38 cellular contexts compared by ENCODE assay signal in the genomic region with DNA sequence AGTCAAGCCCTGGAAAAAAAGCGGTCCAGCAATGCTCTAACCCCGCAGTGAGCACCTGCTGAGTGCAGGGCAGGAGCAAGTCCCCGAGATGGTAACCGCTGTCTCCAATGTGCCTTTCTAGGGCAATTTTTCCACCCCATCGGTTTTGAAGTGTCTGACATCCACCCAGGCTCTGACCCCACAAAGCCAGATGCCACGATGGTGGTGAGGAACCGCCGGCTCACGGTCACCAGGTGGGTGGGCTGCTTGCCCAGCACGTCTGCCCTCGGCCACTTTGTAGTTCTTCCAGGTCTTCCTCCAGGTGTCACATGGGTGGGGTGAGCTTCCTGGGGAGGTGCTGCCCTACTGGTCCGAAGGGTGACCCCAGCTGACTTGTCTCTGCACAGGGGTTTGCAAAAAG. TPM values are rescaled to one million over a fixed set of nuclear protein-coding genes. Genes with fewer than 3 reads are reported as not detected.
"Had no signal": no experiment of that assay in that cellular context is flagged by ENCODE, and none has a peak within 500 bp of the region (broad histone marks: within the 10 kb centered on the region; RNA-seq: fewer than 3 reads in every experiment).

No MANE protein-coding gene starts in this region.

- H3K27me3 ChIP-seq: adrenal gland, body of pancreas had no signal

- H3K4me1 Mint-ChIP-seq: activated CD4-positive, alpha-beta T cell treated with anti-CD3 and anti-CD28 coated beads for 36 hours; activated CD4-positive, alpha-beta T cell treated with anti-CD3 and anti-CD28 coated beads, Interleukin-2, amount 10 ng/mL, durations not matched to agents 24 days and 14 days; activated CD8-positive, alpha-beta memory T cell treated with anti-CD3 and anti-CD28 coated beads, Interleukin-2, amount 10 ng/mL, durations not matched to agents 7 days and 5 days; activated naive CD4-positive, alpha-beta T cell treated with anti-CD3 and anti-CD28 coated beads, Interleukin-2, amount 50 U/mL, for 24 hours; activated naive CD8-positive, alpha-beta T cell treated with anti-CD3 and anti-CD28 coated beads for 36 hours; activated naive CD8-positive, alpha-beta T cell treated with anti-CD3 and anti-CD28 coated beads, Interleukin-2, amount 50 U/mL, for 24 hours had no signal

- H3K36me3 ChIP-seq: adrenal gland had no signal

- H3K4me3 Mint-ChIP-seq: activated CD4-positive, alpha-beta memory T cell treated with anti-CD3 and anti-CD28 coated beads for 36 hours; activated CD4-positive, alpha-beta T cell treated with anti-CD3 and anti-CD28 coated beads for 36 hours; activated CD4-positive, alpha-beta T cell treated with anti-CD3 and anti-CD28 coated beads, Interleukin-2, amount 10 ng/mL, durations not matched to agents 24 days and 14 days; activated CD8-positive, alpha-beta memory T cell treated with anti-CD3 and anti-CD28 coated beads, Interleukin-2, amount 10 ng/mL, durations not matched to agents 7 days and 5 days; activated CD8-positive, alpha-beta T cell treated with anti-CD3 and anti-CD28 coated beads, Interleukin-2, amount 10 ng/mL, durations not matched to agents 7 days and 5 days; activated naive CD4-positive, alpha-beta T cell treated with anti-CD3 and anti-CD28 coated beads for 36 hours; activated naive CD4-positive, alpha-beta T cell treated with anti-CD3 and anti-CD28 coated beads, Interleukin-2, amount 50 U/mL, for 24 hours; activated naive CD8-positive, alpha-beta T cell treated with anti-CD3 and anti-CD28 coated beads for 36 hours; activated naive CD8-positive, alpha-beta T cell treated with anti-CD3 and anti-CD28 coated beads, Interleukin-2, amount 50 U/mL, for 24 hours; activated T-helper 1 cell treated with anti-CD3 and anti-CD28 coated beads, Interleukin-12 subunit alpha, Interleukin-12 subunit beta, Interleukin-2, Interleukin-4 antibody, amounts not matched to agents 30 ng/mL and 10 ng/mL and 1 ng/mL, durations not matched to agents 14 hours and 24 hours and 36 hours; effector memory CD8-positive, alpha-beta T cell had no signal

- H3K4me3 ChIP-seq: adrenal gland, body of pancreas had no signal

- H3K4me1 ChIP-seq: adrenal gland had no signal

- H3K36me3 Mint-ChIP-seq: activated CD4-positive, alpha-beta memory T cell treated with anti-CD3 and anti-CD28 coated beads for 36 hours; activated CD8-positive, alpha-beta memory T cell treated with anti-CD3 and anti-CD28 coated beads, Interleukin-2, amount 10 ng/mL, durations not matched to agents 7 days and 5 days; activated naive CD4-positive, alpha-beta T cell treated with anti-CD3 and anti-CD28 coated beads, Interleukin-2, amount 50 U/mL, for 24 hours; activated naive CD8-positive, alpha-beta T cell treated with anti-CD3 and anti-CD28 coated beads for 36 hours had no signal

- ATAC-seq: activated CD4-positive, alpha-beta T cell treated with anti-CD3 and anti-CD28 coated beads for 36 hours; activated CD8-positive, alpha-beta memory T cell treated with anti-CD3 and anti-CD28 coated beads, Interleukin-2, amount 10 ng/mL, durations not matched to agents 7 days and 5 days; activated CD8-positive, alpha-beta T cell treated with anti-CD3 and anti-CD28 coated beads, Interleukin-2, amount 10 ng/mL, durations not matched to agents 7 days and 5 days; activated naive CD8-positive, alpha-beta T cell treated with anti-CD3 and anti-CD28 coated beads, Interleukin-2, amount 50 U/mL, for 24 hours; body of pancreas; effector memory CD8-positive, alpha-beta T cell; esophagus mucosa had no signal

- H3K9me3 ChIP-seq: adrenal gland, body of pancreas had no signal

- FAIRE-seq: colon, endometrium, endothelial cell of umbilical vein, frontal cortex had no signal

- H3K27ac Mint-ChIP-seq: activated CD4-positive, alpha-beta memory T cell treated with anti-CD3 and anti-CD28 coated beads for 36 hours; activated CD4-positive, alpha-beta T cell treated with anti-CD3 and anti-CD28 coated beads for 36 hours; activated CD4-positive, alpha-beta T cell treated with anti-CD3 and anti-CD28 coated beads, Interleukin-2, amount 10 ng/mL, durations not matched to agents 24 days and 14 days; activated CD8-positive, alpha-beta memory T cell treated with anti-CD3 and anti-CD28 coated beads, Interleukin-2, amount 10 ng/mL, durations not matched to agents 7 days and 5 days; activated CD8-positive, alpha-beta T cell treated with anti-CD3 and anti-CD28 coated beads, Interleukin-2, amount 10 ng/mL, durations not matched to agents 7 days and 5 days; activated naive CD4-positive, alpha-beta T cell treated with anti-CD3 and anti-CD28 coated beads for 36 hours; activated naive CD4-positive, alpha-beta T cell treated with anti-CD3 and anti-CD28 coated beads, Interleukin-2, amount 50 U/mL, for 24 hours; activated naive CD8-positive, alpha-beta T cell treated with anti-CD3 and anti-CD28 coated beads for 36 hours; activated naive CD8-positive, alpha-beta T cell treated with anti-CD3 and anti-CD28 coated beads, Interleukin-2, amount 50 U/mL, for 24 hours; activated T-helper 1 cell treated with anti-CD3 and anti-CD28 coated beads, Interleukin-12 subunit alpha, Interleukin-12 subunit beta, Interleukin-2, Interleukin-4 antibody, amounts not matched to agents 30 ng/mL and 10 ng/mL and 1 ng/mL, durations not matched to agents 14 hours and 24 hours and 36 hours; activated T-helper 2 cell treated with anti-CD3 and anti-CD28 coated beads, Interferon-gamma antibody, Interleukin-2, Interleukin-4, amounts not matched to agents 10 μg/mL and 5 μg/mL and 100 μg/mL, durations not matched to agents 14 hours and 24 hours and 36 hours; effector memory CD8-positive, alpha-beta T cell had no signal

- H3K9me3 Mint-ChIP-seq: activated CD4-positive, alpha-beta memory T cell treated with anti-CD3 and anti-CD28 coated beads for 36 hours; activated CD4-positive, alpha-beta T cell treated with anti-CD3 and anti-CD28 coated beads, Interleukin-2, amount 10 ng/mL, durations not matched to agents 24 days and 14 days; activated naive CD4-positive, alpha-beta T cell treated with anti-CD3 and anti-CD28 coated beads for 36 hours; activated naive CD4-positive, alpha-beta T cell treated with anti-CD3 and anti-CD28 coated beads, Interleukin-2, amount 50 U/mL, for 24 hours; activated naive CD8-positive, alpha-beta T cell treated with anti-CD3 and anti-CD28 coated beads for 36 hours; activated naive CD8-positive, alpha-beta T cell treated with anti-CD3 and anti-CD28 coated beads, Interleukin-2, amount 50 U/mL, for 24 hours; activated T-helper 1 cell treated with anti-CD3 and anti-CD28 coated beads, Interleukin-12 subunit alpha, Interleukin-12 subunit beta, Interleukin-2, Interleukin-4 antibody, amounts not matched to agents 30 ng/mL and 10 ng/mL and 1 ng/mL, durations not matched to agents 14 hours and 24 hours and 36 hours; activated T-helper 2 cell treated with anti-CD3 and anti-CD28 coated beads, Interferon-gamma antibody, Interleukin-2, Interleukin-4, amounts not matched to agents 10 μg/mL and 5 μg/mL and 100 μg/mL, durations not matched to agents 14 hours and 24 hours and 36 hours; effector memory CD8-positive, alpha-beta T cell had no signal

- DNase-seq: activated CD4-positive, alpha-beta memory T cell treated with anti-CD3 and anti-CD28 coated beads for 36 hours; activated CD4-positive, alpha-beta T cell treated with anti-CD3 and anti-CD28 coated beads for 36 hours; activated CD4-positive, alpha-beta T cell treated with anti-CD3 and anti-CD28 coated beads, Interleukin-2, amount 10 ng/mL, durations not matched to agents 24 days and 14 days; activated CD4-positive, CD25-positive, alpha-beta regulatory T cell; activated CD4-positive, CD25-positive, alpha-beta regulatory T cell treated with anti-CD3 and anti-CD28 coated beads, Interleukin-2, amount 50 U/mL, for 72 hours; activated CD8-positive, alpha-beta memory T cell treated with anti-CD3 and anti-CD28 coated beads, Interleukin-2, amount 10 ng/mL, durations not matched to agents 7 days and 5 days; activated CD8-positive, alpha-beta memory T cell treated with anti-CD3 and anti-CD28 coated beads, Interleukin-2, amount 50 U/mL, for 4 hours; activated CD8-positive, alpha-beta T cell treated with anti-CD3 and anti-CD28 coated beads, Interleukin-2, amount 10 ng/mL, durations not matched to agents 7 days and 5 days; activated effector memory CD4-positive, alpha-beta T cell treated with anti-CD3 and anti-CD28 coated beads, Interleukin-2, amount 50 U/mL, for 16 hours; activated naive CD4-positive, alpha-beta T cell treated with anti-CD3 and anti-CD28 coated beads for 36 hours; activated naive CD8-positive, alpha-beta T cell treated with anti-CD3 and anti-CD28 coated beads for 36 hours; activated naive CD8-positive, alpha-beta T cell treated with anti-CD3 and anti-CD28 coated beads, Interleukin-2, amount 50 U/mL, for 24 hours; activated T-cell treated with anti-CD3 and anti-CD28 coated beads, Interleukin-2, amount 50 U/mL, for 1 hour; activated T-cell treated with anti-CD3 and anti-CD28 coated beads, Interleukin-2, amount 50 U/mL, for 48 hours; adrenal gland; amygdala; body of pancreas; caudate nucleus; cortex of kidney; dermis blood vessel endothelial cell; effector CD4-positive, alpha-beta T cell; effector memory CD8-positive, alpha-beta T cell; foreskin fibroblast; head of caudate nucleus; T-helper 2 cell had no signal

- H3K27me3 Mint-ChIP-seq: activated CD4-positive, alpha-beta memory T cell treated with anti-CD3 and anti-CD28 coated beads for 36 hours; activated CD4-positive, alpha-beta T cell treated with anti-CD3 and anti-CD28 coated beads for 36 hours; activated CD4-positive, alpha-beta T cell treated with anti-CD3 and anti-CD28 coated beads, Interleukin-2, amount 10 ng/mL, durations not matched to agents 24 days and 14 days; activated CD8-positive, alpha-beta memory T cell treated with anti-CD3 and anti-CD28 coated beads, Interleukin-2, amount 10 ng/mL, durations not matched to agents 7 days and 5 days; activated naive CD4-positive, alpha-beta T cell treated with anti-CD3 and anti-CD28 coated beads, Interleukin-2, amount 50 U/mL, for 24 hours; activated naive CD8-positive, alpha-beta T cell treated with anti-CD3 and anti-CD28 coated beads for 36 hours; activated naive CD8-positive, alpha-beta T cell treated with anti-CD3 and anti-CD28 coated beads, Interleukin-2, amount 50 U/mL, for 24 hours had no signal

- H3K27ac ChIP-seq: adrenal gland, body of pancreas had no signal

RNA-seq across cellular contexts. Expression of gene ITIH3, which starts 3.2 kb away (rescaled TPM):
- total RNA-seq: activated CD4-positive, alpha-beta memory T cell treated with anti-CD3 and anti-CD28 coated beads for 36 hours; activated CD4-positive, alpha-beta T cell treated with anti-CD3 and anti-CD28 coated beads for 36 hours; activated CD4-positive, alpha-beta T cell treated with anti-CD3 and anti-CD28 coated beads, Interleukin-2, amount 10 ng/mL, durations not matched to agents 24 days and 14 days; activated CD8-positive, alpha-beta memory T cell treated with anti-CD3 and anti-CD28 coated beads for 36 hours; activated CD8-positive, alpha-beta memory T cell treated with anti-CD3 and anti-CD28 coated beads, Interleukin-2, amount 10 ng/mL, durations not matched to agents 7 days and 5 days; activated CD8-positive, alpha-beta T cell treated with anti-CD3 and anti-CD28 coated beads, Interleukin-2, amount 10 ng/mL, durations not matched to agents 7 days and 5 days; activated naive CD4-positive, alpha-beta T cell treated with anti-CD3 and anti-CD28 coated beads for 36 hours; activated naive CD8-positive, alpha-beta T cell treated with anti-CD3 and anti-CD28 coated beads for 36 hours; activated T-helper 1 cell treated with anti-CD3 and anti-CD28 coated beads, Interleukin-12 subunit alpha, Interleukin-12 subunit beta, Interleukin-2, Interleukin-4 antibody, amounts not matched to agents 30 ng/mL and 10 ng/mL and 1 ng/mL, durations not matched to agents 14 hours and 24 hours and 36 hours; activated T-helper 2 cell treated with anti-CD3 and anti-CD28 coated beads, Interferon-gamma antibody, Interleukin-2, Interleukin-4, amounts not matched to agents 10 μg/mL and 5 μg/mL and 100 μg/mL, durations not matched to agents 14 hours and 24 hours and 36 hours; endothelial cell of umbilical vein; epithelial cell of proximal tubule; frontal cortex; T-helper 1 cell treated with Interleukin-12 subunit alpha and Interleukin-12 subunit beta and Interleukin-4 antibody, amounts not matched to agents 30 ng/mL and 1 ng/mL, for 36 hours had no signal
- polyA plus RNA-seq: endothelial cell of umbilical vein had no signal

RNA-seq across cellular contexts. Expression of gene ITIH1, which starts 14.0 kb away (rescaled TPM):
- total RNA-seq: activated CD4-positive, alpha-beta memory T cell treated with anti-CD3 and anti-CD28 coated beads for 36 hours; activated CD4-positive, alpha-beta T cell treated with anti-CD3 and anti-CD28 coated beads for 36 hours; activated CD4-positive, alpha-beta T cell treated with anti-CD3 and anti-CD28 coated beads, Interleukin-2, amount 10 ng/mL, durations not matched to agents 24 days and 14 days; activated CD8-positive, alpha-beta memory T cell treated with anti-CD3 and anti-CD28 coated beads for 36 hours; activated CD8-positive, alpha-beta memory T cell treated with anti-CD3 and anti-CD28 coated beads, Interleukin-2, amount 10 ng/mL, durations not matched to agents 7 days and 5 days; activated CD8-positive, alpha-beta T cell treated with anti-CD3 and anti-CD28 coated beads, Interleukin-2, amount 10 ng/mL, durations not matched to agents 7 days and 5 days; activated naive CD4-positive, alpha-beta T cell treated with anti-CD3 and anti-CD28 coated beads for 36 hours; activated naive CD8-positive, alpha-beta T cell treated with anti-CD3 and anti-CD28 coated beads for 36 hours; activated T-helper 1 cell treated with anti-CD3 and anti-CD28 coated beads, Interleukin-12 subunit alpha, Interleukin-12 subunit beta, Interleukin-2, Interleukin-4 antibody, amounts not matched to agents 30 ng/mL and 10 ng/mL and 1 ng/mL, durations not matched to agents 14 hours and 24 hours and 36 hours; activated T-helper 2 cell treated with anti-CD3 and anti-CD28 coated beads, Interferon-gamma antibody, Interleukin-2, Interleukin-4, amounts not matched to agents 10 μg/mL and 5 μg/mL and 100 μg/mL, durations not matched to agents 14 hours and 24 hours and 36 hours; aorta; chondrocyte; dermis blood vessel endothelial cell; endothelial cell of umbilical vein; epithelial cell of proximal tubule; frontal cortex; T-helper 1 cell treated with Interleukin-12 subunit alpha and Interleukin-12 subunit beta and Interleukin-4 antibody, amounts not matched to agents 30 ng/mL and 1 ng/mL, for 36 hours had no signal
- polyA plus RNA-seq: endothelial cell of umbilical vein had no signal

RNA-seq across cellular contexts. Expression of gene ITIH4, which starts 39.1 kb away (rescaled TPM):
- total RNA-seq: epithelial cell of proximal tubule had no signal

RNA-seq across cellular contexts. Expression of gene MUSTN1, which starts 43.4 kb away (rescaled TPM):
- total RNA-seq: dermis blood vessel endothelial cell, epithelial cell of proximal tubule, frontal cortex had no signal
